18 cellular contexts compared by ENCODE assay signal in genomic region chr3:76582632-76583378, GRCh38.
"Had no signal": no experiment of that assay in that cellular context is flagged by ENCODE, and none has a peak within 500 bp of the region (broad histone marks: within the 10 kb centered on the region; RNA-seq: fewer than 3 reads in every experiment).

No MANE protein-coding gene starts in this region.

- H3K27ac ChIP-seq: dorsolateral prefrontal cortex, lower lobe of right lung, psoas muscle, transverse colon, vagina had no signal

- H3K27ac Mint-ChIP-seq: activated CD4-positive, alpha-beta memory T cell treated with anti-CD3 and anti-CD28 coated beads for 36 hours; activated CD4-positive, alpha-beta T cell treated with anti-CD3 and anti-CD28 coated beads for 36 hours; activated CD8-positive, alpha-beta memory T cell treated with anti-CD3 and anti-CD28 coated beads, Interleukin-2, amount 10 ng/mL, durations not matched to agents 7 days and 5 days; activated naive CD4-positive, alpha-beta T cell treated with anti-CD3 and anti-CD28 coated beads, Interleukin-2, amount 10 ng/mL, durations not matched to agents 7 days and 5 days; immature natural killer cell; mesothelial cell of epicardium; nephron progenitor cell had no signal

- H3K4me1 ChIP-seq: lower lobe of right lung, psoas muscle, transverse colon, vagina had no signal

- H3K9me3 ChIP-seq: lower lobe of right lung, psoas muscle, transverse colon, vagina had no signal

- DNase-seq: activated CD4-positive, alpha-beta memory T cell treated with anti-CD3 and anti-CD28 coated beads for 36 hours; activated CD4-positive, alpha-beta T cell treated with anti-CD3 and anti-CD28 coated beads for 36 hours; activated CD8-positive, alpha-beta memory T cell treated with anti-CD3 and anti-CD28 coated beads, Interleukin-2, amount 10 ng/mL, durations not matched to agents 7 days and 5 days; activated naive CD4-positive, alpha-beta T cell treated with anti-CD3 and anti-CD28 coated beads, Interleukin-2, amount 10 ng/mL, durations not matched to agents 7 days and 5 days; activated T-cell treated with anti-CD3 and anti-CD28 coated beads, Interleukin-2, amount 50 U/mL, for 1 hour; dorsolateral prefrontal cortex; erythroblast; immature natural killer cell; lower lobe of right lung; nephron progenitor cell; psoas muscle; stimulated activated CD4-positive, alpha-beta T cell treated with anti-CD3 and anti-CD28 coated beads, Interleukin-2, amount 100 ng/mL, for 48 hours; stimulated activated naive CD4-positive, alpha-beta T cell; substantia nigra; T-helper 2 cell; transverse colon had no signal

- H3K4me3 ChIP-seq: dorsolateral prefrontal cortex, lower lobe of right lung, psoas muscle, transverse colon, vagina had no signal

- H3K36me3 ChIP-seq: lower lobe of right lung, transverse colon, vagina had no signal

- H3K4me3 Mint-ChIP-seq: activated CD4-positive, alpha-beta memory T cell treated with anti-CD3 and anti-CD28 coated beads for 36 hours; activated CD4-positive, alpha-beta T cell treated with anti-CD3 and anti-CD28 coated beads for 36 hours; activated CD8-positive, alpha-beta memory T cell treated with anti-CD3 and anti-CD28 coated beads, Interleukin-2, amount 10 ng/mL, durations not matched to agents 7 days and 5 days; activated naive CD4-positive, alpha-beta T cell treated with anti-CD3 and anti-CD28 coated beads, Interleukin-2, amount 10 ng/mL, durations not matched to agents 7 days and 5 days; immature natural killer cell; mesothelial cell of epicardium; nephron progenitor cell had no signal

- H3K27me3 Mint-ChIP-seq: activated CD4-positive, alpha-beta memory T cell treated with anti-CD3 and anti-CD28 coated beads for 36 hours; activated CD4-positive, alpha-beta T cell treated with anti-CD3 and anti-CD28 coated beads for 36 hours; activated CD8-positive, alpha-beta memory T cell treated with anti-CD3 and anti-CD28 coated beads, Interleukin-2, amount 10 ng/mL, durations not matched to agents 7 days and 5 days; activated naive CD4-positive, alpha-beta T cell treated with anti-CD3 and anti-CD28 coated beads, Interleukin-2, amount 10 ng/mL, durations not matched to agents 7 days and 5 days had no signal

- H3K4me1 Mint-ChIP-seq: activated CD4-positive, alpha-beta T cell treated with anti-CD3 and anti-CD28 coated beads for 36 hours; activated CD8-positive, alpha-beta memory T cell treated with anti-CD3 and anti-CD28 coated beads, Interleukin-2, amount 10 ng/mL, durations not matched to agents 7 days and 5 days; activated naive CD4-positive, alpha-beta T cell treated with anti-CD3 and anti-CD28 coated beads, Interleukin-2, amount 10 ng/mL, durations not matched to agents 7 days and 5 days; immature natural killer cell; mesothelial cell of epicardium; nephron progenitor cell had no signal

- H3K27me3 ChIP-seq: transverse colon, vagina had no signal

- H3K36me3 Mint-ChIP-seq: activated CD4-positive, alpha-beta memory T cell treated with anti-CD3 and anti-CD28 coated beads for 36 hours; activated CD8-positive, alpha-beta memory T cell treated with anti-CD3 and anti-CD28 coated beads, Interleukin-2, amount 10 ng/mL, durations not matched to agents 7 days and 5 days; activated naive CD4-positive, alpha-beta T cell treated with anti-CD3 and anti-CD28 coated beads, Interleukin-2, amount 10 ng/mL, durations not matched to agents 7 days and 5 days; immature natural killer cell; mesothelial cell of epicardium had no signal

- ATAC-seq: activated CD4-positive, alpha-beta T cell treated with anti-CD3 and anti-CD28 coated beads for 36 hours; activated CD8-positive, alpha-beta memory T cell treated with anti-CD3 and anti-CD28 coated beads, Interleukin-2, amount 10 ng/mL, durations not matched to agents 7 days and 5 days; lower lobe of right lung; psoas muscle had no signal

- H3K9me3 Mint-ChIP-seq: mesothelial cell of epicardium, nephron progenitor cell had no signal
